ENCODE assay signal across 9 cellular contexts in the genomic region with DNA sequence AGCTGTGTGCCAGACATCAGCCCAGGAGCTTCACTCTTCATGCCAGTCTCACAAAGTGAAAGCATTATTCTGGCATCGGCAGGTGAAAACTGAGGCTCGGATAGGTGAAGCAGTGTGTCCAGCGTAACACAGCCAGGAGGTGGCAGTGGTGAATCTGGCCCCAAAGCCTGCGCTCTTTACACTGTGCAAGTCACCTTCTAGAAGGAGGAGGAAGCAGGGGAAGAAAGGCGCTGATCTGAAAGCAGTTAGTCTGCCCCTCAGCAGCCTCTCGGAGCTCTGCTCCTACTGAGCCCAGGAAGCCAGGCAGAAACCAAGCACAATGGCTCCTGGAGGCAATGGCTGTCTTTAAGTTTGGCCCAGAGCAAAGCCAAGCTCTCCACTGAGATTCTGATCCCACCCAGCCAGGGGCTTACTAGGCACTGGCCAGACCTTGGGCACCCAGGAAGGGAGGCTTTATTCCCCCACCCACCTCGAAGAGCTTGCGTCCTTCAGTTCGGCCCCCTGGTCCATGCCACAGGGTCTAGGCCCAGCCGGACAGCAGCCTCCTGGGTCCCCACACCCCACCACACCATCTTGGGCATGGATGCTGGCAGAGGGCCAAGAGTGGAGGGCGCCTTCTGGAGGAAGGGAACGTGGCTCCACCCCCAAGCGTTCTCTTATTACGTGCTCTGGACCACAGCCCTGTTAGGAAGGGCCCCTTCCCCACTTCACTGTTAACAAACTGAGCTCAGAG.
DNase-seq lines count a peak whose midpoint lies in the region; ATAC-seq and TF ChIP-seq lines count a peak whose summit lies in the region.
"Had no signal": no experiment of that assay in that cellular context is flagged by ENCODE, and none has a peak within 500 bp of the region (broad histone marks: within the 10 kb centered on the region; RNA-seq: fewer than 3 reads in every experiment).

No MANE protein-coding gene starts in this region.

- WGBS in mesendoderm (ENCODE audit: extremely low coverage, insufficient coverage, low lambda C conversion rate): no CpG with 5 or more reads among the region's 14 CpGs

- H3K23ac ChIP-seq in mesendoderm (ENCODE audit: low read length): no peak overlapping the region

- ATAC-seq in GM19328 (IDR thresholded peaks at IDR 0.05; ENCODE audit: unreplicated experiment): peak; percentile 59
- ATAC-seq in activated CD8-positive, alpha-beta memory T cell treated with anti-CD3 and anti-CD28 coated beads, Interleukin-2, amount 10 ng/mL, durations not matched to agents 7 days and 5 days: peak; percentile 30
- no peak for ATAC-seq in GM19023 (IDR thresholded peaks at IDR 0.05; ENCODE audit: unreplicated experiment)
- ATAC-seq: T-cell had no signal

- H3K27ac ChIP-seq in mesendoderm (ENCODE audit: low read depth, low read length): no peak overlapping the region

- TF ChIP-seq EP300 in Ishikawa (IDR thresholded peaks at IDR 0.05; ENCODE audit: borderline replicate concordance): no peak

- peak; percentile 54 for TF ChIP-seq RAD21 in Ishikawa (IDR thresholded peaks at IDR 0.05; ENCODE audit: low read depth)

- no peak overlapping the region for H3K4ac ChIP-seq in mesendoderm (ENCODE audit: low read depth, low read length)

- H2BK5ac ChIP-seq in mesendoderm (ENCODE audit: low read length): no peak overlapping the region

- no peaks in the 10 kb centered on the region for H3K79me1 ChIP-seq in mesendoderm (ENCODE audit: low read length)

- no peaks in the 10 kb centered on the region for H3K9me3 Mint-ChIP-seq in activated CD8-positive, alpha-beta memory T cell treated with anti-CD3 and anti-CD28 coated beads, Interleukin-2, amount 10 ng/mL, durations not matched to agents 7 days and 5 days (ENCODE audit: low read depth)

- H3K4me1 ChIP-seq in mesendoderm (ENCODE audit: control insufficient read depth, low read depth, low read length): no peaks in the 10 kb centered on the region

- no peak overlapping the region for H4K5ac ChIP-seq in mesendoderm (ENCODE audit: low read length)

- H3K27ac Mint-ChIP-seq in activated CD8-positive, alpha-beta memory T cell treated with anti-CD3 and anti-CD28 coated beads, Interleukin-2, amount 10 ng/mL, durations not matched to agents 7 days and 5 days: no peak overlapping the region
- H3K27ac Mint-ChIP-seq: T-cell had no signal

- no peak overlapping the region for H3K56ac ChIP-seq in mesendoderm (ENCODE audit: low read length)

- no peak overlapping the region for H2AK5ac ChIP-seq in mesendoderm (ENCODE audit: low read length)

- H3K4me2 ChIP-seq in mesendoderm (ENCODE audit: low read length): no peak overlapping the region

- H3K36me3 ChIP-seq in mesendoderm (ENCODE audit: control insufficient read depth, insufficient read depth, low read length): no peaks in the 10 kb centered on the region

- no peak overlapping the region for H3K9ac ChIP-seq in mesendoderm (ENCODE audit: low read length)

- no peak overlapping the region for H3K4me3 Mint-ChIP-seq in activated CD8-positive, alpha-beta memory T cell treated with anti-CD3 and anti-CD28 coated beads, Interleukin-2, amount 10 ng/mL, durations not matched to agents 7 days and 5 days
- H3K4me3 Mint-ChIP-seq: T-cell had no signal

- H2BK120ac ChIP-seq in mesendoderm (ENCODE audit: low read depth, low read length): no peak overlapping the region

- H3K4me1 Mint-ChIP-seq in activated CD8-positive, alpha-beta memory T cell treated with anti-CD3 and anti-CD28 coated beads, Interleukin-2, amount 10 ng/mL, durations not matched to agents 7 days and 5 days: no peaks in the 10 kb centered on the region

- peak; percentile 29 for DNase-seq in DMS79 treated with DMSO at 0.1 percent for 48 hours (lab: John Stamatoyannopoulos, UW)
- no peak for DNase-seq in DMS79 (lab: John Stamatoyannopoulos, UW)
- DNase-seq in activated CD8-positive, alpha-beta memory T cell treated with anti-CD3 and anti-CD28 coated beads, Interleukin-2, amount 10 ng/mL, durations not matched to agents 7 days and 5 days: peak; percentile 40
- DNase-seq in mesendoderm: peak; percentile 83
- no peak for DNase-seq in dedifferentiated amniotic fluid mesenchymal stem cell (ENCODE audit: extremely low spot score)

- no peak overlapping the region for H3K4me3 ChIP-seq in mesendoderm (ENCODE audit: low read length)

- no peak overlapping the region for H4K8ac ChIP-seq in mesendoderm (ENCODE audit: low read depth, low read length)

- H2BK15ac ChIP-seq in mesendoderm (replicated peaks; ENCODE audit: low read depth): no peak overlapping the region

- peaks cover 41% of the 10 kb centered on the region for H3K27me3 Mint-ChIP-seq in activated CD8-positive, alpha-beta memory T cell treated with anti-CD3 and anti-CD28 coated beads, Interleukin-2, amount 10 ng/mL, durations not matched to agents 7 days and 5 days

- no peaks in the 10 kb centered on the region for H3K27me3 ChIP-seq in mesendoderm (ENCODE audit: insufficient read depth, low read length, poor library complexity)

- H3K79me2 ChIP-seq in mesendoderm (ENCODE audit: control insufficient read depth, insufficient read depth, low read length): no peaks in the 10 kb centered on the region

- CTCF ChIA-PET in activated CD8-positive, alpha-beta memory T cell treated with anti-CD3 and anti-CD28 coated beads, Interleukin-2, amount 10 ng/mL, durations not matched to agents 7 days and 5 days (lab: Charles Lee): interaction anchor here (0.9 kb wide), 1 partner anchor 16 kb away, joined by 3 read pairs; no protein-coding TSS in a partner anchor

- no peak overlapping the region for H3K18ac ChIP-seq in mesendoderm (ENCODE audit: low read length)

- no peaks in the 10 kb centered on the region for H3K36me3 Mint-ChIP-seq in activated CD8-positive, alpha-beta memory T cell treated with anti-CD3 and anti-CD28 coated beads, Interleukin-2, amount 10 ng/mL, durations not matched to agents 7 days and 5 days
- H3K36me3 Mint-ChIP-seq: T-cell had no signal

TF ChIP-seq in Ishikawa, 13 proteins besides CTCF, POLR2A, EP300 and RAD21:
- TF ChIP-seq, protein P1, sequence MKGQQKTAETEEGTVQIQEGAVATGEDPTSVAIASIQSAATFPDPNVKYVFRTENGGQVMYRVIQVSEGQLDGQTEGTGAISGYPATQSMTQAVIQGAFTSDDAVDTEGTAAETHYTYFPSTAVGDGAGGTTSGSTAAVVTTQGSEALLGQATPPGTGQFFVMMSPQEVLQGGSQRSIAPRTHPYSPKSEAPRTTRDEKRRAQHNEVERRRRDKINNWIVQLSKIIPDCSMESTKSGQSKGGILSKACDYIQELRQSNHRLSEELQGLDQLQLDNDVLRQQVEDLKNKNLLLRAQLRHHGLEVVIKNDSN (IDR thresholded peaks at IDR 0.05): no peak
- TF ChIP-seq YY1 (IDR thresholded peaks at IDR 0.05; ENCODE audit: low read depth) (no peak), NFIC (IDR thresholded peaks at IDR 0.05) (peak; percentile 35; the same call in 1 of the 2 replicates)
- TF ChIP-seq, protein P2, sequence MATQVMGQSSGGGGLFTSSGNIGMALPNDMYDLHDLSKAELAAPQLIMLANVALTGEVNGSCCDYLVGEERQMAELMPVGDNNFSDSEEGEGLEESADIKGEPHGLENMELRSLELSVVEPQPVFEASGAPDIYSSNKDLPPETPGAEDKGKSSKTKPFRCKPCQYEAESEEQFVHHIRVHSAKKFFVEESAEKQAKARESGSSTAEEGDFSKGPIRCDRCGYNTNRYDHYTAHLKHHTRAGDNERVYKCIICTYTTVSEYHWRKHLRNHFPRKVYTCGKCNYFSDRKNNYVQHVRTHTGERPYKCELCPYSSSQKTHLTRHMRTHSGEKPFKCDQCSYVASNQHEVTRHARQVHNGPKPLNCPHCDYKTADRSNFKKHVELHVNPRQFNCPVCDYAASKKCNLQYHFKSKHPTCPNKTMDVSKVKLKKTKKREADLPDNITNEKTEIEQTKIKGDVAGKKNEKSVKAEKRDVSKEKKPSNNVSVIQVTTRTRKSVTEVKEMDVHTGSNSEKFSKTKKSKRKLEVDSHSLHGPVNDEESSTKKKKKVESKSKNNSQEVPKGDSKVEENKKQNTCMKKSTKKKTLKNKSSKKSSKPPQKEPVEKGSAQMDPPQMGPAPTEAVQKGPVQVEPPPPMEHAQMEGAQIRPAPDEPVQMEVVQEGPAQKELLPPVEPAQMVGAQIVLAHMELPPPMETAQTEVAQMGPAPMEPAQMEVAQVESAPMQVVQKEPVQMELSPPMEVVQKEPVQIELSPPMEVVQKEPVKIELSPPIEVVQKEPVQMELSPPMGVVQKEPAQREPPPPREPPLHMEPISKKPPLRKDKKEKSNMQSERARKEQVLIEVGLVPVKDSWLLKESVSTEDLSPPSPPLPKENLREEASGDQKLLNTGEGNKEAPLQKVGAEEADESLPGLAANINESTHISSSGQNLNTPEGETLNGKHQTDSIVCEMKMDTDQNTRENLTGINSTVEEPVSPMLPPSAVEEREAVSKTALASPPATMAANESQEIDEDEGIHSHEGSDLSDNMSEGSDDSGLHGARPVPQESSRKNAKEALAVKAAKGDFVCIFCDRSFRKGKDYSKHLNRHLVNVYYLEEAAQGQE (IDR thresholded peaks at IDR 0.05; ENCODE audit: low read depth): no peak

Comparison
In these comparisons a context has a peak if more than half of its experiments do, and no peak if none do; other contexts are left out.
1. DNase-seq: peak in DMS79 treated with DMSO at 0.1 percent for 48 hours (single experiment), activated CD8-positive, alpha-beta memory T cell treated with anti-CD3 and anti-CD28 coated beads, Interleukin-2, amount 10 ng/mL, durations not matched to agents 7 days and 5 days (single experiment) and mesendoderm (single experiment); none in DMS79 (single experiment) and dedifferentiated amniotic fluid mesenchymal stem cell (single experiment).